In genomic region chr2:105760639-105761337, GRCh38 we compare ENCODE assay signal across 15 cellular contexts. TPM values are rescaled to one million over a fixed set of nuclear protein-coding genes. Genes with fewer than 3 reads are reported as not detected.
A peak's percentile ranks its signal among the peaks of the same experiment; 100 is the strongest.
DNase-seq lines count a peak whose midpoint lies in the region; ATAC-seq and TF ChIP-seq lines count a peak whose summit lies in the region.
"Had no signal": no experiment of that assay in that cellular context is flagged by ENCODE, and none has a peak within 500 bp of the region (broad histone marks: within the 10 kb centered on the region; RNA-seq: fewer than 3 reads in every experiment).

No MANE protein-coding gene starts in this region.

- peak overlapping the region; percentile 47 to 89 (median 62) for H3K4me3 Mint-ChIP-seq in CD8-positive, alpha-beta memory T cell
- H3K4me3 Mint-ChIP-seq in H9 (no peak overlapping the region), neural crest cell (no peak overlapping the region)

- H3K27me3 Mint-ChIP-seq in CD8-positive, alpha-beta memory T cell: no peaks in the 10 kb centered on the region
- no peaks in the 10 kb centered on the region for H3K27me3 Mint-ChIP-seq in H9 (ENCODE audit: low read depth)
- no peaks in the 10 kb centered on the region for H3K27me3 Mint-ChIP-seq in neural crest cell (ENCODE audit: low read depth)

- no peak overlapping the region for H2AFZ ChIP-seq in H9 (ENCODE audit: low read length)

- H2AK5ac ChIP-seq in H9 (ENCODE audit: insufficient read length, low read length): no peak overlapping the region

- H4K8ac ChIP-seq in H9 (replicated peaks; ENCODE audit: insufficient read length, low read depth, low read length): no peak overlapping the region

- no peak overlapping the region for H3K4ac ChIP-seq in H9 (ENCODE audit: low read depth, low read length)

- ATAC-seq in activated naive CD4-positive, alpha-beta T cell treated with anti-CD3 and anti-CD28 coated beads, Interleukin-2, amount 50 U/mL, for 72 hours: peak in 1 of 2 donors; percentile 13
- ATAC-seq in lower lobe of right lung: no peak
- no peak for ATAC-seq in GM19023 (IDR thresholded peaks at IDR 0.05; ENCODE audit: unreplicated experiment)

- peaks cover 92 to 100% (median 97%) of the 10 kb centered on the region in 3 donors for H3K4me1 Mint-ChIP-seq in CD8-positive, alpha-beta memory T cell
- H3K4me1 Mint-ChIP-seq in H9: peaks cover 54 to 65% of the 10 kb centered on the region in 2 experiments
- H3K4me1 Mint-ChIP-seq in neural crest cell: peaks cover 36% of the 10 kb centered on the region

- peaks cover 0 to 24% (median 5%) of the 10 kb centered on the region in 3 donors for H3K36me3 Mint-ChIP-seq in CD8-positive, alpha-beta memory T cell
- no peaks in the 10 kb centered on the region; a peak in 1 of 7 replicates for H3K36me3 Mint-ChIP-seq in H9 (ENCODE audit: insufficient read depth in 1 of 3, low read depth in 3 of 3)
- peaks cover 6 to 43% of the 10 kb centered on the region in 2 donors for H3K36me3 Mint-ChIP-seq in activated naive CD4-positive, alpha-beta T cell treated with anti-CD3 and anti-CD28 coated beads, Interleukin-2, amount 50 U/mL, for 72 hours
- H3K36me3 Mint-ChIP-seq in neural crest cell (ENCODE audit: low read depth): no peaks in the 10 kb centered on the region

- H2BK20ac ChIP-seq in H9 (ENCODE audit: low read depth, low read length, poor library complexity, severe bottlenecking): no peak overlapping the region

- H4K20me1 ChIP-seq in H9 (ENCODE audit: control insufficient read depth, insufficient read depth, insufficient read length): peaks cover 2% of the 10 kb centered on the region

- POLR2A ChIA-PET in CD8-positive, alpha-beta memory T cell (lab: Charles Lee): interaction anchor here (0.7 to 1.1 kb wide), 2 partner anchors 17 to 20 kb away, joined by 3 to 4 read pairs; no protein-coding TSS in a partner anchor

- no peak overlapping the region; the same call in 1 of the 2 replicates for H3K14ac ChIP-seq in H9 (ENCODE audit: insufficient read depth, low read length)

- no CpG with 5 or more reads among the region's 12 CpGs for WGBS in H9 (ENCODE audit: extremely low coverage, insufficient read length, low lambda C conversion rate)

- CTCF ChIA-PET in CD8-positive, alpha-beta memory T cell (lab: Charles Lee): interaction anchor here (1.8 kb wide), 1 partner anchor 8 kb away, joined by 5 read pairs; no protein-coding TSS in a partner anchor

- H2BK120ac ChIP-seq in H9 (ENCODE audit: low read depth, low read length, poor library complexity, severe bottlenecking): no peak overlapping the region

- no peak overlapping the region for H3K9ac ChIP-seq in H9 (ENCODE audit: extremely low read depth, insufficient read length, low read length)

- peaks cover 97% of the 10 kb centered on the region for H3K4me1 ChIP-seq in CD8-positive, alpha-beta memory T cell (ENCODE audit: insufficient read depth, low read length)
- peaks cover 8% of the 10 kb centered on the region; the same call in 1 of the 2 replicates for H3K4me1 ChIP-seq in H9 (ENCODE audit: insufficient read depth, low read length)
- H3K4me1 ChIP-seq in lower lobe of right lung: peaks cover 12% of the 10 kb centered on the region

- H3K23ac ChIP-seq in H9 (ENCODE audit: insufficient read length, low read depth, low read length): no peak overlapping the region

- H2BK15ac ChIP-seq in H9 (ENCODE audit: low read depth, low read length): no peak overlapping the region

- DNase-seq in CD8-positive, alpha-beta memory T cell: no peak
- DNase-seq in H9: no peak
- no peak for DNase-seq in activated naive CD4-positive, alpha-beta T cell treated with anti-CD3 and anti-CD28 coated beads, Interleukin-2, amount 50 U/mL, for 72 hours (ENCODE audit: low spot score in 2 of 2)
- no peak for DNase-seq in neural crest cell (ENCODE audit: low read depth, low spot score)
- no peak for DNase-seq in lower lobe of right lung
- DNase-seq in EL: no peak
- DNase-seq: activated CD4-positive, CD25-positive, alpha-beta regulatory T cell treated with anti-CD3 and anti-CD28 coated beads, Interleukin-2, amount 50 U/mL, for 72 hours; amniotic stem cell; COR-L47; KG1; NCI-H446 treated with DMSO at 0.1 percent for 48 hours; small intestine; substantia nigra had no signal

- H3K27me3 ChIP-seq in CD8-positive, alpha-beta memory T cell (ENCODE audit: insufficient read depth, low read length, poor library complexity, severe bottlenecking): no peaks in the 10 kb centered on the region
- no peaks in the 10 kb centered on the region for H3K27me3 ChIP-seq in H9 (ENCODE audit: insufficient read depth, low read length)
- no peaks in the 10 kb centered on the region for H3K27me3 ChIP-seq in lower lobe of right lung (ENCODE audit: low read depth)

- no peak overlapping the region for H3T11ph ChIP-seq in H9 (ENCODE audit: low read length)

- no peak overlapping the region for H2BK5ac ChIP-seq in H9 (ENCODE audit: insufficient read length, low read length)

- H4K5ac ChIP-seq in H9 (ENCODE audit: insufficient read length, low read depth, low read length): no peak overlapping the region

- H3K27ac ChIP-seq in CD8-positive, alpha-beta memory T cell (ENCODE audit: low read depth, low read length): no peak overlapping the region
- no peak overlapping the region for H3K27ac ChIP-seq in H9 (ENCODE audit: insufficient read length, low read depth, low read length)
- H3K27ac ChIP-seq in lower lobe of right lung: no peak overlapping the region
- H3K27ac ChIP-seq: coronary artery had no signal

- H3K4me2 ChIP-seq in H9 (ENCODE audit: insufficient read depth, insufficient read length, low read length): no peak overlapping the region

- no peak overlapping the region for H2BK12ac ChIP-seq in H9 (ENCODE audit: insufficient read length, low read depth, low read length)

- H3K18ac ChIP-seq in H9 (ENCODE audit: insufficient read length, low read depth, low read length): no peak overlapping the region

- peaks cover 24% of the 10 kb centered on the region; the same call in 1 of the 2 replicates for H3K79me2 ChIP-seq in H9 (ENCODE audit: insufficient read depth, low read length)

- H3K9me3 ChIP-seq in CD8-positive, alpha-beta memory T cell (ENCODE audit: low read length): no peaks in the 10 kb centered on the region
- H3K9me3 ChIP-seq in H9 (ENCODE audit: control insufficient read depth, low read depth, low read length): no peaks in the 10 kb centered on the region
- H3K9me3 ChIP-seq in lower lobe of right lung: no peaks in the 10 kb centered on the region

- H3K56ac ChIP-seq in H9 (ENCODE audit: insufficient read length, low read depth, low read length): no peak overlapping the region

- peak overlapping the region; percentile 81 to 94 (median 91) for H3K27ac Mint-ChIP-seq in CD8-positive, alpha-beta memory T cell
- H3K27ac Mint-ChIP-seq in H9: peak overlapping the region; percentile 65 to 91 (median 88); a peak in 5 of 7 replicates
- peak overlapping the region; percentile 96 to 99 for H3K27ac Mint-ChIP-seq in activated naive CD4-positive, alpha-beta T cell treated with anti-CD3 and anti-CD28 coated beads, Interleukin-2, amount 50 U/mL, for 72 hours
- H3K27ac Mint-ChIP-seq in neural crest cell (ENCODE audit: unreplicated experiment): peak overlapping the region; percentile 67

- intact Hi-C loops in lower lobe of right lung (cut with DNase I): no loop called here

- H3K23me2 ChIP-seq in H9 (ENCODE audit: insufficient read length, low read depth, low read length, poor library complexity, severe bottlenecking): no peaks in the 10 kb centered on the region

- H3K4me3 ChIP-seq in CD8-positive, alpha-beta memory T cell (ENCODE audit: low read length): no peak overlapping the region
- no peak overlapping the region for H3K4me3 ChIP-seq in lower lobe of right lung
- H3K4me3 ChIP-seq: coronary artery had no signal

- peaks cover 5% of the 10 kb centered on the region for H3K79me1 ChIP-seq in H9 (ENCODE audit: insufficient read depth, low read depth, low read length, poor library complexity, severe bottlenecking)

- no peak for TF ChIP-seq CTCF in H9 (conservative IDR thresholded peaks at IDR 0.05)
- no peak for TF ChIP-seq CTCF in neural crest cell (conservative IDR thresholded peaks at IDR 0.05)
- no peak for TF ChIP-seq CTCF in lower lobe of right lung (IDR thresholded peaks at IDR 0.05)

- H3K36me3 ChIP-seq in CD8-positive, alpha-beta memory T cell (ENCODE audit: insufficient read depth, low read length): no peaks in the 10 kb centered on the region
- H3K36me3 ChIP-seq in lower lobe of right lung: no peaks in the 10 kb centered on the region

- no peak overlapping the region for H4K91ac ChIP-seq in H9 (ENCODE audit: insufficient read length, low read depth, low read length)

- no peaks in the 10 kb centered on the region for H3K9me3 Mint-ChIP-seq in CD8-positive, alpha-beta memory T cell
- no peaks in the 10 kb centered on the region for H3K9me3 Mint-ChIP-seq in H9
- no peaks in the 10 kb centered on the region for H3K9me3 Mint-ChIP-seq in activated naive CD4-positive, alpha-beta T cell treated with anti-CD3 and anti-CD28 coated beads, Interleukin-2, amount 50 U/mL, for 72 hours
- H3K9me3 Mint-ChIP-seq in neural crest cell: no peaks in the 10 kb centered on the region

RNA-seq across cellular contexts. Expression of gene NCK2, which starts 16.1 kb away (rescaled TPM):
- total RNA-seq in CD8-positive, alpha-beta memory T cell: 10 to 100 TPM; 72.4 to 76.1 TPM
- polyA plus RNA-seq in CD8-positive, alpha-beta memory T cell: 77.9 TPM
- total RNA-seq in H9 (2021) (49.2 and 51.0 TPM in 2 replicates), neural crest cell (67.7 and 71.9 TPM in 2 replicates), lower lobe of right lung (36.7 TPM)
- total RNA-seq in activated naive CD4-positive, alpha-beta T cell treated with anti-CD3 and anti-CD28 coated beads, Interleukin-2, amount 50 U/mL, for 72 hours: 10 to 100 TPM; 89.3 to 98.5 TPM

Comparison
In these comparisons a context has a peak if more than half of its experiments do, and no peak if none do; other contexts are left out.
1. H3K4me3 Mint-ChIP-seq: peak in CD8-positive, alpha-beta memory T cell (7 of 7); none in H9 (0 of 2) and neural crest cell (single experiment).
2. Peak in every context shown above with its lines, with median percentiles within 50 percentile points of each other: H3K27ac Mint-ChIP-seq.